Comparison of ENCODE assay signal across 1 cellular context in the genomic region with DNA sequence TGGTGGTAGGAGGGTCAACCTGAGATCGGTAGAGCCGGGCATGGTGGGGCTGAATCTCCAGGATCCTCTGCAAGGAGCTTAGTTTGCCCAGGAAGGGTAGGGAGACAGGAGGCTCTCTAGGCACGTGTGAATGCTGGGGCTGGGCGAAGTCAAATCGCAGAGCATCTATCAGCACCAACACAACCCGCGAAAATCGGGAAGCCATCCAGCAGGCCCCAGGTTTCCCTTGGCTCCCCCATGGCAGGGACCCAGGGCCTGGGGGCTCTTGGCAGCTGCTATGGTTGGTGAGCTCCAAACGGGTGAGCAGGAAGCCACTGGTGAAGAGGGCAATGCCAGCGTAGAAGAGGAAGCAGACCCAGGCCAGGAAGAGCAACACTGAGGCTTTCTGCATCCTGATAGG.
TF ChIP-seq lines count a peak whose summit lies in the region.

No MANE protein-coding gene starts in this region.

TF ChIP-seq in A549, 52 proteins besides CTCF, POLR2A, EP300 and RAD21 (continued from another document):
- TF ChIP-seq, protein P1, sequence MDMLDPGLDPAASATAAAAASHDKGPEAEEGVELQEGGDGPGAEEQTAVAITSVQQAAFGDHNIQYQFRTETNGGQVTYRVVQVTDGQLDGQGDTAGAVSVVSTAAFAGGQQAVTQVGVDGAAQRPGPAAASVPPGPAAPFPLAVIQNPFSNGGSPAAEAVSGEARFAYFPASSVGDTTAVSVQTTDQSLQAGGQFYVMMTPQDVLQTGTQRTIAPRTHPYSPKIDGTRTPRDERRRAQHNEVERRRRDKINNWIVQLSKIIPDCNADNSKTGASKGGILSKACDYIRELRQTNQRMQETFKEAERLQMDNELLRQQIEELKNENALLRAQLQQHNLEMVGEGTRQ (IDR thresholded peaks at IDR 0.05): no peak
- TF ChIP-seq NR3C1 (IDR thresholded peaks at IDR 0.05): no peak
- no peak for TF ChIP-seq HOXB5 (CRISPR knock-in tag; IDR thresholded peaks at IDR 0.05)
- TF ChIP-seq TP53 (CRISPR knock-in tag; IDR thresholded peaks at IDR 0.05): no peak
- TF ChIP-seq, protein P2, sequence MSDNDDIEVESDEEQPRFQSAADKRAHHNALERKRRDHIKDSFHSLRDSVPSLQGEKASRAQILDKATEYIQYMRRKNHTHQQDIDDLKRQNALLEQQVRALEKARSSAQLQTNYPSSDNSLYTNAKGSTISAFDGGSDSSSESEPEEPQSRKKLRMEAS (IDR thresholded peaks at IDR 0.05): no peak
- TF ChIP-seq, protein P3, sequence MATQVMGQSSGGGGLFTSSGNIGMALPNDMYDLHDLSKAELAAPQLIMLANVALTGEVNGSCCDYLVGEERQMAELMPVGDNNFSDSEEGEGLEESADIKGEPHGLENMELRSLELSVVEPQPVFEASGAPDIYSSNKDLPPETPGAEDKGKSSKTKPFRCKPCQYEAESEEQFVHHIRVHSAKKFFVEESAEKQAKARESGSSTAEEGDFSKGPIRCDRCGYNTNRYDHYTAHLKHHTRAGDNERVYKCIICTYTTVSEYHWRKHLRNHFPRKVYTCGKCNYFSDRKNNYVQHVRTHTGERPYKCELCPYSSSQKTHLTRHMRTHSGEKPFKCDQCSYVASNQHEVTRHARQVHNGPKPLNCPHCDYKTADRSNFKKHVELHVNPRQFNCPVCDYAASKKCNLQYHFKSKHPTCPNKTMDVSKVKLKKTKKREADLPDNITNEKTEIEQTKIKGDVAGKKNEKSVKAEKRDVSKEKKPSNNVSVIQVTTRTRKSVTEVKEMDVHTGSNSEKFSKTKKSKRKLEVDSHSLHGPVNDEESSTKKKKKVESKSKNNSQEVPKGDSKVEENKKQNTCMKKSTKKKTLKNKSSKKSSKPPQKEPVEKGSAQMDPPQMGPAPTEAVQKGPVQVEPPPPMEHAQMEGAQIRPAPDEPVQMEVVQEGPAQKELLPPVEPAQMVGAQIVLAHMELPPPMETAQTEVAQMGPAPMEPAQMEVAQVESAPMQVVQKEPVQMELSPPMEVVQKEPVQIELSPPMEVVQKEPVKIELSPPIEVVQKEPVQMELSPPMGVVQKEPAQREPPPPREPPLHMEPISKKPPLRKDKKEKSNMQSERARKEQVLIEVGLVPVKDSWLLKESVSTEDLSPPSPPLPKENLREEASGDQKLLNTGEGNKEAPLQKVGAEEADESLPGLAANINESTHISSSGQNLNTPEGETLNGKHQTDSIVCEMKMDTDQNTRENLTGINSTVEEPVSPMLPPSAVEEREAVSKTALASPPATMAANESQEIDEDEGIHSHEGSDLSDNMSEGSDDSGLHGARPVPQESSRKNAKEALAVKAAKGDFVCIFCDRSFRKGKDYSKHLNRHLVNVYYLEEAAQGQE (IDR thresholded peaks at IDR 0.05): no peak
- no peak for TF ChIP-seq ZC3H11A (IDR thresholded peaks at IDR 0.05)
- TF ChIP-seq CBX2 (IDR thresholded peaks at IDR 0.05; ENCODE audit: borderline replicate concordance, low read depth): no peak
- TF ChIP-seq CEBPB (IDR thresholded peaks at IDR 0.05): no peak
- TF ChIP-seq RFX5 (IDR thresholded peaks at IDR 0.05): no peak
- TF ChIP-seq MAFK (IDR thresholded peaks at IDR 0.05; ENCODE audit: partially characterized antibody): no peak
